9 cellular contexts compared by ENCODE assay signal in the genomic region with DNA sequence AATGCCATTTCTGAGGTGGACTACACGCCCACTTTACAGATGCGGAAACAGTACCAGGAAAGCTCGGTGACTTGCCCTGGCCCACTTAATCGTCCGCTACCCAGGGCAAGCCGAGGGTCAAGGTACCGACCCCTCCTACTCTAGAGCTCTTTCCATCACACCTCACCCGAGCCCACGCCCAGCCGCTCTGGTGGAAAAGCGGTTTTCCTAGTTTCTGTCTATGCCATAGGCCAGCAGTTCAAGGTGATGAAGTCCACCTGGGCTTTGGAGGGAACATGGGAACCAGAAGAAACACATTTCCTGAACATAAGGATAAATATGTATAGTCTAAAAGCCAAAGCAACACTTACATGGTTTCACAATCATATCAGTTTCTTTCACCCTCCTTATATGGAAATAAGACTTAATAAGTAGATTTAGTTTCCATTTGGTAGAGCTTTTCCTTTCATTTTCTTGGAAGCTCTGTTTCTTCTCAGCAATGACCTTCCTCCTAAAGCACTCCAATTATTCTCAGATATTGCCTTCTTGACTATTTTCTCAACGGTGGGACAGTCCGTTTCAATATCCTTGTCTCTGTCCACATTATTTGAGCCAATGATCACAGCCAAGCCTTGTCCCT. TPM values are rescaled to one million over a fixed set of nuclear protein-coding genes. Genes with fewer than 3 reads are reported as not detected.
DNase-seq lines count a peak whose midpoint lies in the region; ATAC-seq, FAIRE-seq and TF ChIP-seq lines count a peak whose summit lies in the region.
"Had no signal": no experiment of that assay in that cellular context is flagged by ENCODE, and none has a peak within 500 bp of the region (broad histone marks: within the 10 kb centered on the region; RNA-seq: fewer than 3 reads in every experiment).

No MANE protein-coding gene starts in this region.

- peaks cover 30% of the 10 kb centered on the region for H3K4me1 Mint-ChIP-seq in activated CD4-positive, alpha-beta T cell treated with anti-CD3 and anti-CD28 coated beads, Interleukin-2, amount 10 ng/mL, durations not matched to agents 7 days and 5 days
- peaks cover 21% of the 10 kb centered on the region for H3K4me1 Mint-ChIP-seq in activated T-helper 1 cell treated with anti-CD3 and anti-CD28 coated beads, Interleukin-12 subunit alpha, Interleukin-12 subunit beta, Interleukin-2, Interleukin-4 antibody, amounts not matched to agents 30 ng/mL and 10 ng/mL and 1 ng/mL, durations not matched to agents 14 hours and 24 hours and 36 hours (ENCODE audit: low read depth)

- intact Hi-C loops in activated T-helper 1 cell treated with anti-CD3 and anti-CD28 coated beads, Interleukin-12 subunit alpha, Interleukin-12 subunit beta, Interleukin-2, Interleukin-4 antibody, amounts not matched to agents 30 ng/mL and 10 ng/mL and 1 ng/mL, durations not matched to agents 14 hours and 24 hours and 36 hours (cut with micrococcal nuclease), result loop anchor here (1.0 to 2.0 kb wide), 4 partner anchors 47 to 281 kb away; a partner anchor contains a TSS

- FAIRE-seq in H54 (lab: Jason Lieb, UNC), result no peak
- FAIRE-seq: TTC549 had no signal

- peak overlapping the region; percentile 68 for H3K4me3 Mint-ChIP-seq in activated CD4-positive, alpha-beta T cell treated with anti-CD3 and anti-CD28 coated beads, Interleukin-2, amount 10 ng/mL, durations not matched to agents 7 days and 5 days
- H3K4me3 Mint-ChIP-seq in activated T-helper 1 cell treated with anti-CD3 and anti-CD28 coated beads, Interleukin-12 subunit alpha, Interleukin-12 subunit beta, Interleukin-2, Interleukin-4 antibody, amounts not matched to agents 30 ng/mL and 10 ng/mL and 1 ng/mL, durations not matched to agents 14 hours and 24 hours and 36 hours, result peak overlapping the region; percentile 77

- H3K27me3 Mint-ChIP-seq in activated CD4-positive, alpha-beta T cell treated with anti-CD3 and anti-CD28 coated beads, Interleukin-2, amount 10 ng/mL, durations not matched to agents 7 days and 5 days, result peaks cover 35% of the 10 kb centered on the region
- H3K27me3 Mint-ChIP-seq in activated T-helper 1 cell treated with anti-CD3 and anti-CD28 coated beads, Interleukin-12 subunit alpha, Interleukin-12 subunit beta, Interleukin-2, Interleukin-4 antibody, amounts not matched to agents 30 ng/mL and 10 ng/mL and 1 ng/mL, durations not matched to agents 14 hours and 24 hours and 36 hours (ENCODE audit: insufficient read depth), result peaks cover 33% of the 10 kb centered on the region

- H3K4me1 ChIP-seq in stomach smooth muscle (ENCODE audit: control insufficient read depth, insufficient read depth, low read length), result peaks cover 15% of the 10 kb centered on the region

- TF ChIP-seq POLR2A in H54 (IDR thresholded peaks at IDR 0.05; ENCODE audit: low read depth, low read length), result no peak

- no peak overlapping the region for H3K27ac Mint-ChIP-seq in activated CD4-positive, alpha-beta T cell treated with anti-CD3 and anti-CD28 coated beads, Interleukin-2, amount 10 ng/mL, durations not matched to agents 7 days and 5 days
- no peak overlapping the region for H3K27ac Mint-ChIP-seq in activated T-helper 1 cell treated with anti-CD3 and anti-CD28 coated beads, Interleukin-12 subunit alpha, Interleukin-12 subunit beta, Interleukin-2, Interleukin-4 antibody, amounts not matched to agents 30 ng/mL and 10 ng/mL and 1 ng/mL, durations not matched to agents 14 hours and 24 hours and 36 hours

- H3K27ac ChIP-seq in stomach smooth muscle (ENCODE audit: low read length), result no peak overlapping the region

- no peak overlapping the region for H3K9ac ChIP-seq in stomach smooth muscle (ENCODE audit: low read length in 2 of 2)

- CTCF ChIA-PET in activated CD4-positive, alpha-beta T cell treated with anti-CD3 and anti-CD28 coated beads, Interleukin-2, amount 10 ng/mL, durations not matched to agents 7 days and 5 days (lab: Charles Lee), result interaction anchor here (0.9 kb wide), 1 partner anchor 30 kb away, joined by 3 read pairs; no protein-coding TSS in a partner anchor

- ATAC-seq in left lobe of liver (no peak), GM18858 (IDR thresholded peaks at IDR 0.05; ENCODE audit: unreplicated experiment) (no peak)

- DNase-seq in activated CD4-positive, alpha-beta T cell treated with anti-CD3 and anti-CD28 coated beads, Interleukin-2, amount 10 ng/mL, durations not matched to agents 7 days and 5 days, result no peak
- DNase-seq in activated CD4-positive, alpha-beta T cell treated with anti-CD3 and anti-CD28 coated beads for 1 hour, result no peak
- DNase-seq in activated T-helper 1 cell treated with anti-CD3 and anti-CD28 coated beads, Interleukin-12 subunit alpha, Interleukin-12 subunit beta, Interleukin-2, Interleukin-4 antibody, amounts not matched to agents 30 ng/mL and 10 ng/mL and 1 ng/mL, durations not matched to agents 14 hours and 24 hours and 36 hours (ENCODE audit: low spot score), result no peak
- DNase-seq in left lobe of liver (ENCODE audit: low spot score) (no peak), H54 (ENCODE audit: insufficient read length, low spot score) (no peak)

- H3K36me3 ChIP-seq in stomach smooth muscle (ENCODE audit: control insufficient read depth in 2 of 2, insufficient read depth in 2 of 2, low read length in 2 of 2), result no peaks in the 10 kb centered on the region

- H3K4me3 ChIP-seq in iPS-18c (ENCODE audit: insufficient read depth, low read depth, low read length) (peak overlapping the region; percentile 68), stomach smooth muscle (ENCODE audit: low read length in 2 of 2) (peak overlapping the region; percentile 77 to 82)

- H3K36me3 Mint-ChIP-seq in activated CD4-positive, alpha-beta T cell treated with anti-CD3 and anti-CD28 coated beads, Interleukin-2, amount 10 ng/mL, durations not matched to agents 7 days and 5 days (ENCODE audit: low read depth), result no peaks in the 10 kb centered on the region
- no peaks in the 10 kb centered on the region for H3K36me3 Mint-ChIP-seq in activated T-helper 1 cell treated with anti-CD3 and anti-CD28 coated beads, Interleukin-12 subunit alpha, Interleukin-12 subunit beta, Interleukin-2, Interleukin-4 antibody, amounts not matched to agents 30 ng/mL and 10 ng/mL and 1 ng/mL, durations not matched to agents 14 hours and 24 hours and 36 hours (ENCODE audit: low read depth)

- H3K9me3 Mint-ChIP-seq in activated CD4-positive, alpha-beta T cell treated with anti-CD3 and anti-CD28 coated beads, Interleukin-2, amount 10 ng/mL, durations not matched to agents 7 days and 5 days, result peaks cover 4% of the 10 kb centered on the region
- H3K9me3 Mint-ChIP-seq in activated T-helper 1 cell treated with anti-CD3 and anti-CD28 coated beads, Interleukin-12 subunit alpha, Interleukin-12 subunit beta, Interleukin-2, Interleukin-4 antibody, amounts not matched to agents 30 ng/mL and 10 ng/mL and 1 ng/mL, durations not matched to agents 14 hours and 24 hours and 36 hours, result no peaks in the 10 kb centered on the region

- POLR2A ChIA-PET in activated CD4-positive, alpha-beta T cell treated with anti-CD3 and anti-CD28 coated beads, Interleukin-2, amount 10 ng/mL, durations not matched to agents 7 days and 5 days (lab: Charles Lee), result no interaction called here

- H3K9me3 ChIP-seq in iPS-18c (ENCODE audit: control insufficient read depth, insufficient read depth, low read length) (no peaks in the 10 kb centered on the region), stomach smooth muscle (ENCODE audit: control insufficient read depth in 2 of 2, low read length in 2 of 2) (no peaks in the 10 kb centered on the region)

- no peaks in the 10 kb centered on the region for H3K27me3 ChIP-seq in stomach smooth muscle (ENCODE audit: control insufficient read depth in 1 of 2, insufficient read depth in 2 of 2, low read length in 2 of 2)

RNA-seq across cellular contexts. Expression of a gene that starts 0.6 kb away (rescaled TPM):
- not detected for total RNA-seq in activated CD4-positive, alpha-beta T cell treated with anti-CD3 and anti-CD28 coated beads, Interleukin-2, amount 10 ng/mL, durations not matched to agents 7 days and 5 days
- total RNA-seq in activated T-helper 1 cell treated with anti-CD3 and anti-CD28 coated beads, Interleukin-12 subunit alpha, Interleukin-12 subunit beta, Interleukin-2, Interleukin-4 antibody, amounts not matched to agents 30 ng/mL and 10 ng/mL and 1 ng/mL, durations not matched to agents 14 hours and 24 hours and 36 hours, result not detected in 2 replicates
- 0.18 TPM for total RNA-seq in left lobe of liver
